8 cellular contexts compared by ENCODE assay signal in the genomic region with DNA sequence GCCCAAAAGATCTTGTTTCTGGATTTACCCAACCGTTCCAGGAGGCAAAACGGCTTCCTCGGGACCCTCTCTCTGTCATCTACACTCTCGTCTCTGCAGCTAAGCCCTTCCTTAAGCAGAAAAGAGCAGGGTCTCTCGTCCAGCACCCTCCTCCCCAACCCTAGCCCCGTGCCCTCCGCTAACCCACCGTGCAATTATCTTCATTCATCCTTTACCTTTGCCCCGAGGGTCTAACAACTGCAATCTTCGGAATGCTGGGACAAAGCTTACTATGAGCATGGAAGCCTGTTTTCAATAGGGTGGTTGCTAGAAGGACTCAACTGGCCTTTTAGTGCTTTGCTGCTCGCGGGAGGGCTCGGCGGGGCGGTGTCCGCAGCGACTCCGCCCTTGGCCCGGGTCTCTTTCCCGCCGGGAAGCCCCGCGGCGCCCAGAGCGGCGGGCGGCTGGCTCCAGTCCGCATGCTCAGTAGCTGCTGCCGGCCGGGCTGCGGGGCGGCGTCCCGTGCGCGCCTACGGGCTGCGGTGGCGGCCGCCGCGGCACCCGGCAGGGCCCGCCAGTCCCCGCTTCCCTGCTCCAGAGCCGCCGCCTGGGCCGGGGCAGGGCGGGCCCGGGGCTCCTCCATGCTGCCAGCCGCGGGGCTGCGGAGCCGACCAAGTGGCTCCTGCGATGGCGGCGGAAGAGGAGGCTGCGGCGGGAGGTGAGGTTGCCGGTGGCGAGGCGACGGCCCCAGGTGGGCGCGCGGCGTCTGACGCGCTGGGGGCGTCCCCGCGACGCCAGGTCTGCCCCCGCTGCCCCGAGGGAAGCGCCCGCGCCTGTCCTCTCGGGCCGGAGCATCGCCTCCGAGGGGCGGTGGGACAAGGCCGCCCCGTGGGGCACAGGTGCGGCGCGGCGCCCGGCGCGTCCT. TPM values are rescaled to one million over a fixed set of nuclear protein-coding genes. Genes with fewer than 3 reads are reported as not detected.
DNase-seq lines count a peak whose midpoint lies in the region; ATAC-seq and TF ChIP-seq lines count a peak whose summit lies in the region.

Gene BMAL2, plus strand, starts transcription at position 430 of the 904 bp plus-strand sequence. Its CDS starts 237 bp downstream, at position 667.

- POLR2A ChIA-PET in BJ (lab: Charles Lee) = no interaction called here

- H3K4me1 Mint-ChIP-seq in activated T-cell treated with anti-CD3 and anti-CD28 coated beads, Interleukin-2, amount 50 U/mL, for 72 hours (ENCODE audit: low read depth) = peaks cover 69% of the 10 kb centered on the region

- ATAC-seq in GM19025 (IDR thresholded peaks at IDR 0.05; ENCODE audit: low read depth, unreplicated experiment) = peak; percentile 48
- ATAC-seq in HG03196 (IDR thresholded peaks at IDR 0.05; ENCODE audit: unreplicated experiment) = peak; percentile 29
- peak; percentile 54 to 55 for ATAC-seq in activated T-cell treated with anti-CD3 and anti-CD28 coated beads, Interleukin-2, amount 50 U/mL, for 72 hours (replicated peaks in 1 of 2)

- H3K4me3 ChIP-seq in BJ (ENCODE audit: low read depth, low read length) (peak within 1 kb of the TSS; percentile 56), foreskin fibroblast (ENCODE audit: low read depth in 1 of 2, low read length in 2 of 2) (peak within 1 kb of the TSS; percentile 70)

- H3K36me3 Mint-ChIP-seq in activated T-cell treated with anti-CD3 and anti-CD28 coated beads, Interleukin-2, amount 50 U/mL, for 72 hours (ENCODE audit: insufficient read depth in 2 of 2) = peaks cover 5 to 6% of the 10 kb centered on the region in 2 donors

- no peaks in the 10 kb centered on the region for H3K36me3 ChIP-seq in BJ (ENCODE audit: control insufficient read depth, insufficient read depth, low read length)

- peak within 1 kb of the TSS; percentile 97 to 100 for H3K4me3 Mint-ChIP-seq in activated T-cell treated with anti-CD3 and anti-CD28 coated beads, Interleukin-2, amount 50 U/mL, for 72 hours

- CTCF ChIA-PET in BJ (lab: Yijun Ruan, JAX) = interaction anchor here (1.2 to 1.6 kb wide), 3 partner anchors 11 to 320 kb away, joined by 3 to 4 read pairs (median 3); no protein-coding TSS in a partner anchor

- peaks cover 26% of the 10 kb centered on the region for H3K27me3 Mint-ChIP-seq in activated T-cell treated with anti-CD3 and anti-CD28 coated beads, Interleukin-2, amount 50 U/mL, for 72 hours (ENCODE audit: low read depth)

- no peaks in the 10 kb centered on the region for H3K27me3 ChIP-seq in BJ (ENCODE audit: control insufficient read depth, insufficient read depth, low read length)

- DNase-seq in BJ (ENCODE audit: low read depth) (no peak), NCI-H774 (lab: John Stamatoyannopoulos, UW) (peak; percentile 73), foreskin fibroblast (peak; percentile 30 to 75), occipital lobe (lab: John Stamatoyannopoulos, UW) (peak; percentile 16), superior temporal gyrus (ENCODE audit: extremely low spot score) (no peak)
- DNase-seq in activated T-cell treated with anti-CD3 and anti-CD28 coated beads, Interleukin-2, amount 50 U/mL, for 72 hours = peak; percentile 65

- H3K9me3 Mint-ChIP-seq in activated T-cell treated with anti-CD3 and anti-CD28 coated beads, Interleukin-2, amount 50 U/mL, for 72 hours = no peaks in the 10 kb centered on the region

- peak within 1 kb of the TSS; percentile 96 for H3K27ac Mint-ChIP-seq in activated T-cell treated with anti-CD3 and anti-CD28 coated beads, Interleukin-2, amount 50 U/mL, for 72 hours

- TF ChIP-seq CTCF in BJ (IDR thresholded peaks at IDR 0.05; ENCODE audit: insufficient read depth, low read depth, low read length) = no peak
- TF ChIP-seq CTCF in foreskin fibroblast (IDR thresholded peaks at IDR 0.05; ENCODE audit: low read depth, low read length) = no peak

RNA-seq across cellular contexts. Expression of gene BMAL2, which starts in this region (rescaled TPM):
- 3.6 and 8.4 TPM in 2 replicates for polyA plus RNA-seq in BJ (2011; rRNA removed)
- 3.4 and 5.6 TPM in 2 replicates for polyA minus RNA-seq in BJ (2011; rRNA and poly(A)+ RNA removed)
- total RNA-seq in activated T-cell treated with anti-CD3 and anti-CD28 coated beads, Interleukin-2, amount 50 U/mL, for 72 hours = 10 to 100 TPM; 16.1 to 17.0 TPM
- 62.2 TPM for total RNA-seq in occipital lobe

Comparison
In these comparisons a context has a peak if more than half of its experiments do, and no peak if none do; other contexts are left out.
1. DNase-seq: peak in NCI-H774 (single experiment), activated T-cell treated with anti-CD3 and anti-CD28 coated beads, Interleukin-2, amount 50 U/mL, for 72 hours (2 of 2), foreskin fibroblast (2 of 2) and occipital lobe (single experiment); none in BJ (single experiment) and superior temporal gyrus (single experiment).
2. Peak in every context shown above with its lines, with median percentiles within 50 percentile points of each other: ATAC-seq.